28 cellular contexts compared by ENCODE assay signal in the genomic region with DNA sequence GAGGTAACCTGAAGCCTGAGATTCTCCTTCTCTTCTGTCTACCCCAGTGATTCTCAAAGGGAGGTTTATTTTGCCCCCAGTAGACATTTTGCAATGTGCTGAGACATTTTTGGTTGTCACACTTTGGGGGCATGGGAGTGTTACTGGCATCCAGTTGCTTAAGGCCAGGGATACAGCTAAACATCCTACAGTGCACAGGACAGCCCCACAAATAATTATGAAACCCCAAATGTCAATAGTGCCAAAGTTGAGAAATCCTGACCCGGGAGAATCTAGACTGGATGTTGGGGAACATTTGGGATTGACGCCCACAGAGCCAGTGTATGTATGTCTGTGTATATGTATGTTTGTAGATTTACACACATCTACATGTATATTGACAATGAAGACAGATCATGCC. TPM values are rescaled to one million over a fixed set of nuclear protein-coding genes. Genes with fewer than 3 reads are reported as not detected.
"Had no signal": no experiment of that assay in that cellular context is flagged by ENCODE, and none has a peak within 500 bp of the region (broad histone marks: within the 10 kb centered on the region; RNA-seq: fewer than 3 reads in every experiment).

No MANE protein-coding gene starts in this region.

- H3K4me1 ChIP-seq: right atrium auricular region, upper lobe of right lung, uterus had no signal

- H3K36me3 ChIP-seq: esophagus muscularis mucosa, heart right ventricle, neutrophil, pancreas, right atrium auricular region, sigmoid colon, thoracic aorta, tibial nerve, upper lobe of right lung, uterus had no signal

- H3K27me3 ChIP-seq: esophagus muscularis mucosa, foreskin keratinocyte, neutrophil, right atrium auricular region, sigmoid colon, upper lobe of right lung, uterus had no signal

- ATAC-seq: foreskin keratinocyte; heart right ventricle; left ventricle myocardium superior; natural killer cell; pancreas; stimulated activated memory B cell treated with anti-CD40 and anti-IgM and Interleukin-4, amounts not matched to agents 10 μg/mL and 1 μg/mL and 100 μg/mL, for 72 hours; stimulated activated naive CD8-positive, alpha-beta T cell treated with anti-CD3 and anti-CD28 coated beads, Interleukin-15, Interleukin-2, amounts not matched to agents 100 U/mL and 50 U/mL, for 24 hours; upper lobe of right lung had no signal

- H3K4me3 ChIP-seq: esophagus muscularis mucosa, heart right ventricle, lung, pancreas, right atrium auricular region, sigmoid colon, thoracic aorta, tibial nerve, upper lobe of right lung, uterus had no signal

- DNase-seq: cerebellar nuclear complex; effector CD8-positive, alpha-beta T cell; endodermal cell; foreskin keratinocyte; glutamatergic neuron; heart right ventricle; hypothalamus; immature natural killer cell; islet precursor cell; kidney glomerular epithelial cell; left colon; left ventricle myocardium superior; natural killer cell; pancreas; sigmoid colon; stimulated activated CD4-positive, alpha-beta T cell treated with anti-CD3 and anti-CD28 coated beads, Interleukin-2, amount 100 ng/mL, for 24 hours; stimulated activated CD4-positive, alpha-beta T cell treated with anti-CD3 and anti-CD28 coated beads, Interleukin-4, amount 100 ng/mL, for 24 hours; stimulated activated naive CD8-positive, alpha-beta T cell treated with anti-CD3 and anti-CD28 coated beads, Interleukin-15, Interleukin-2, amounts not matched to agents 100 U/mL and 50 U/mL, for 24 hours; substantia nigra; upper lobe of right lung; uterus had no signal

- H3K27ac ChIP-seq: esophagus muscularis mucosa, foreskin keratinocyte, heart right ventricle, neutrophil, pancreas, right atrium auricular region, thoracic aorta, tibial nerve, upper lobe of right lung, uterus had no signal

- H3K9me3 ChIP-seq: esophagus muscularis mucosa, heart right ventricle, neutrophil, pancreas, right atrium auricular region, sigmoid colon, thoracic aorta, tibial nerve, upper lobe of right lung, uterus had no signal

RNA-seq across cellular contexts. Expression of a gene that starts 13.2 kb away (rescaled TPM):
- total RNA-seq: natural killer cell had no signal
- polyA plus RNA-seq: immature natural killer cell had no signal
